In genomic region chr1:71521655-71522264, GRCh38 we compare ENCODE assay signal across 8 cellular contexts.
A peak's percentile ranks its signal among the peaks of the same experiment; 100 is the strongest.
DNase-seq lines count a peak whose midpoint lies in the region; ATAC-seq and TF ChIP-seq lines count a peak whose summit lies in the region.

No MANE protein-coding gene starts in this region.

- BruUV-seq in MCF 10A (replicated peaks; lab: Mats Ljungman, UMichigan), result no TSS peak

- DNase-seq in COLO668 (lab: John Stamatoyannopoulos, UW; ENCODE audit: unreplicated experiment), result peak; percentile 28
- DNase-seq in H4 (ENCODE audit: low spot score), result peak; percentile 39
- peak; percentile 9 for DNase-seq in NCI-H2171 (lab: John Stamatoyannopoulos, UW)
- DNase-seq in MCF 10A (ENCODE audit: unreplicated experiment), result peak; percentile 60
- DNase-seq in left lobe of liver (ENCODE audit: low spot score), result no peak
- no peak for DNase-seq in NCI-H2227 (lab: John Stamatoyannopoulos, UW; ENCODE audit: unreplicated experiment)
- DNase-seq in stimulated activated CD4-positive, alpha-beta T cell treated with anti-CD3 and anti-CD28 coated beads, Interleukin-12 subunit alpha, Interleukin-12 subunit beta, amount 100 ng/mL, for 4 hours, result no peak

- TF ChIP-seq CTCF in MCF 10A (IDR thresholded peaks at IDR 0.05; ENCODE audit: unreplicated experiment), result peak; percentile 74

- no peaks in the 10 kb centered on the region for H3K9me3 Mint-ChIP-seq in MCF 10A (ENCODE audit: unreplicated experiment)

- H3K4me1 Mint-ChIP-seq in MCF 10A (ENCODE audit: insufficient read depth, unreplicated experiment), result no peaks in the 10 kb centered on the region

- H3K27ac Mint-ChIP-seq in MCF 10A (ENCODE audit: low read depth, unreplicated experiment), result no peak overlapping the region

- CTCF ChIA-PET in MCF 10A (lab: Yijun Ruan, JAX), result interaction anchor here (0.6 to 2.3 kb wide), 3 partner anchors 86 to 326 kb away, joined by 3 to 54 read pairs (median 5); no protein-coding TSS in a partner anchor

- H3K27me3 Mint-ChIP-seq in MCF 10A (ENCODE audit: insufficient read depth, unreplicated experiment), result no peaks in the 10 kb centered on the region

- intact Hi-C loops in MCF 10A (cut with micrococcal nuclease), result loop anchor here (5.0 kb wide), 2 partner anchors 324 to 429 kb away; no protein-coding TSS in a partner anchor

- no peaks in the 10 kb centered on the region for H3K36me3 Mint-ChIP-seq in MCF 10A (ENCODE audit: insufficient read depth, unreplicated experiment)

- no peak overlapping the region for H3K4me3 Mint-ChIP-seq in MCF 10A (ENCODE audit: unreplicated experiment)

- POLR2A ChIA-PET in MCF 10A (lab: Yijun Ruan, JAX), result no interaction called here

- ATAC-seq in left lobe of liver (peak; percentile 48), HG03280 (IDR thresholded peaks at IDR 0.05; ENCODE audit: unreplicated experiment) (no peak)

Comparison
In these comparisons a context has a peak if more than half of its experiments do, and no peak if none do; other contexts are left out.
1. DNase-seq: peak in COLO668 (single experiment), H4 (single experiment), NCI-H2171 (single experiment) and MCF 10A (single experiment); none in left lobe of liver (single experiment), NCI-H2227 (single experiment) and stimulated activated CD4-positive, alpha-beta T cell treated with anti-CD3 and anti-CD28 coated beads, Interleukin-12 subunit alpha, Interleukin-12 subunit beta, amount 100 ng/mL, for 4 hours (single experiment).